8 cellular contexts compared by ENCODE assay signal in genomic region chr6:138944412-138944811, GRCh38. TPM values are rescaled to one million over a fixed set of nuclear protein-coding genes. Genes with fewer than 3 reads are reported as not detected.
DNase-seq lines count a peak whose midpoint lies in the region; ATAC-seq, FAIRE-seq and TF ChIP-seq lines count a peak whose summit lies in the region.
"Had no signal": no experiment of that assay in that cellular context is flagged by ENCODE, and none has a peak within 500 bp of the region (broad histone marks: within the 10 kb centered on the region; RNA-seq: fewer than 3 reads in every experiment).

No MANE protein-coding gene starts in this region.

- H3K4me3 Mint-ChIP-seq in naive thymus-derived CD4-positive, alpha-beta T cell = no peak overlapping the region

- no peak overlapping the region for H2AK5ac ChIP-seq in trophoblast cell (ENCODE audit: low read length)

- TF ChIP-seq POLR2A in GM12891 (IDR thresholded peaks at IDR 0.05; ENCODE audit: low read depth, low read length) = no peak

- H3K4ac ChIP-seq in trophoblast cell (ENCODE audit: low read depth, low read length) = no peak overlapping the region

- in situ Hi-C loops in astrocyte of the cerebellum (cut with HindIII; ENCODE audit: low sequenced_read_pairs) = no loop called here

- FAIRE-seq in GM12891 (lab: Jason Lieb, UNC) = no peak

- H2BK5ac ChIP-seq in trophoblast cell (ENCODE audit: low read depth, low read length, poor library complexity) = no peak overlapping the region

- H3K23ac ChIP-seq in trophoblast cell (ENCODE audit: low read length) = no peak overlapping the region

- H4K8ac ChIP-seq in trophoblast cell (ENCODE audit: low read depth, low read length) = no peak overlapping the region

- intact Hi-C loops in naive thymus-derived CD4-positive, alpha-beta T cell (cut with micrococcal nuclease) = no loop called here
- intact Hi-C loops in posterior vena cava (cut with DNase I) = no loop called here

- no peaks in the 10 kb centered on the region for H3K9me3 ChIP-seq in naive thymus-derived CD4-positive, alpha-beta T cell (ENCODE audit: control insufficient read depth in 2 of 3, low read length in 3 of 3)
- no peaks in the 10 kb centered on the region for H3K9me3 ChIP-seq in trophoblast cell (ENCODE audit: insufficient read depth, low read depth, low read length)

- POLR2A ChIA-PET in naive thymus-derived CD4-positive, alpha-beta T cell (lab: Charles Lee) = interaction anchor here (0.6 kb wide), 1 partner anchor 176 kb away, joined by 3 read pairs; no protein-coding TSS in a partner anchor

- no peak overlapping the region for H3K27ac Mint-ChIP-seq in naive thymus-derived CD4-positive, alpha-beta T cell

- CTCF ChIA-PET in naive thymus-derived CD4-positive, alpha-beta T cell (lab: Charles Lee) = no interaction called here

- H3K9me3 Mint-ChIP-seq in naive thymus-derived CD4-positive, alpha-beta T cell = peaks cover 0 to 4% (median 0%) of the 10 kb centered on the region in 11 donors

- TF ChIP-seq CTCF in astrocyte of the cerebellum (IDR thresholded peaks at IDR 0.05; ENCODE audit: low read depth, low read length, missing control alignments) = no peak

- H2BK120ac ChIP-seq in trophoblast cell (ENCODE audit: insufficient read depth, low read length, poor library complexity) = no peak overlapping the region

- no peaks in the 10 kb centered on the region for H3K79me2 ChIP-seq in trophoblast cell (ENCODE audit: control insufficient read depth, insufficient read depth, low read length, poor library complexity)

- peak; percentile 23 for DNase-seq in astrocyte of the cerebellum (ENCODE audit: low read depth)
- peak in 1 of 9 donors; percentile 35 for DNase-seq in naive thymus-derived CD4-positive, alpha-beta T cell
- no peak for DNase-seq in posterior vena cava (ENCODE audit: low spot score)
- no peak for DNase-seq in GM12891 (ENCODE audit: insufficient read length, low spot score)
- no peak for DNase-seq in trophoblast cell
- DNase-seq: NCI-H187 treated with DMSO at 0.1 percent for 48 hours had no signal

- no peak overlapping the region for H3K14ac ChIP-seq in trophoblast cell (ENCODE audit: low read length)

- peaks cover 9 to 10% of the 10 kb centered on the region in 2 donors for H3K4me1 ChIP-seq in naive thymus-derived CD4-positive, alpha-beta T cell (ENCODE audit: control insufficient read depth in 2 of 2, insufficient read depth in 2 of 2, low read length in 2 of 2)
- H3K4me1 ChIP-seq in trophoblast cell (ENCODE audit: control insufficient read depth in 1 of 2, insufficient read depth in 2 of 2, low read length in 2 of 2) = no peaks in the 10 kb centered on the region

- peaks cover 6 to 68% (median 49%) of the 10 kb centered on the region in 5 donors for H3K36me3 Mint-ChIP-seq in naive thymus-derived CD4-positive, alpha-beta T cell

- H3K27me3 Mint-ChIP-seq in naive thymus-derived CD4-positive, alpha-beta T cell = no peaks in the 10 kb centered on the region

- peaks cover 0 to 29% (median 7%) of the 10 kb centered on the region in 3 experiments for H3K36me3 ChIP-seq in naive thymus-derived CD4-positive, alpha-beta T cell (ENCODE audit: control insufficient read depth in 2 of 3, insufficient read depth in 3 of 3, low read length in 3 of 3)
- peaks cover 5 to 11% of the 10 kb centered on the region in 2 experiments for H3K36me3 ChIP-seq in trophoblast cell (ENCODE audit: control insufficient read depth in 1 of 2, insufficient read depth in 2 of 2, low read length in 2 of 2)

- H3K4me2 ChIP-seq in trophoblast cell (ENCODE audit: low read length) = no peak overlapping the region

- H3K18ac ChIP-seq in trophoblast cell (ENCODE audit: low read length) = no peak overlapping the region

- no peak overlapping the region for H4K12ac ChIP-seq in trophoblast cell (ENCODE audit: low read depth, low read length)

- H3K27me3 ChIP-seq in naive thymus-derived CD4-positive, alpha-beta T cell (ENCODE audit: control insufficient read depth in 2 of 2, insufficient read depth in 2 of 2, low read length in 2 of 2) = no peaks in the 10 kb centered on the region
- H3K27me3 ChIP-seq in trophoblast cell (ENCODE audit: insufficient read depth, low read length) = no peaks in the 10 kb centered on the region

- no peaks in the 10 kb centered on the region for H3K79me1 ChIP-seq in trophoblast cell (ENCODE audit: low read length)

- ATAC-seq in GM18511 (IDR thresholded peaks at IDR 0.05; ENCODE audit: unreplicated experiment) = peak; percentile 78
- ATAC-seq in HG03039 (IDR thresholded peaks at IDR 0.05; ENCODE audit: unreplicated experiment) = peak; percentile 75
- ATAC-seq in naive thymus-derived CD4-positive, alpha-beta T cell = peak; percentile 64

- H3K4me3 ChIP-seq in astrocyte of the cerebellum (ENCODE audit: low read depth, low read length) (no peak overlapping the region), trophoblast cell (ENCODE audit: low read depth, low read length) (no peak overlapping the region)
- no peak overlapping the region for H3K4me3 ChIP-seq in naive thymus-derived CD4-positive, alpha-beta T cell (ENCODE audit: low read length)

- no peak overlapping the region for H2AFZ ChIP-seq in trophoblast cell (ENCODE audit: insufficient read depth, low read length, poor library complexity)

- H3K27ac ChIP-seq in naive thymus-derived CD4-positive, alpha-beta T cell (ENCODE audit: low read depth, low read length) = no peak overlapping the region
- no peak overlapping the region for H3K27ac ChIP-seq in trophoblast cell (ENCODE audit: low read depth, low read length)

- no peak overlapping the region for H3K9ac ChIP-seq in trophoblast cell (ENCODE audit: low read length)

- no CpG with 5 or more reads among the region's 1 CpG for WGBS in trophoblast cell (ENCODE audit: extremely low coverage, insufficient coverage, insufficient read length)

- no peak overlapping the region for H2BK12ac ChIP-seq in trophoblast cell (ENCODE audit: low read length)

- H4K91ac ChIP-seq in trophoblast cell (ENCODE audit: low read depth, low read length) = no peak overlapping the region

- H3K4me1 Mint-ChIP-seq in naive thymus-derived CD4-positive, alpha-beta T cell = peaks cover 23 to 46% (median 32%) of the 10 kb centered on the region in 7 donors

TF ChIP-seq in GM12891, 5 proteins besides CTCF, POLR2A, EP300 and RAD21:
- no peak for TF ChIP-seq POU2F2 (IDR thresholded peaks at IDR 0.05; ENCODE audit: low read depth, low read length)
- no peak for TF ChIP-seq TAF1 (IDR thresholded peaks at IDR 0.05; ENCODE audit: low read depth, low read length)
- TF ChIP-seq PAX5 (IDR thresholded peaks at IDR 0.05; ENCODE audit: insufficient read depth, low read length, severe bottlenecking) = no peak
- no peak for TF ChIP-seq POLR2AphosphoS5 (IDR thresholded peaks at IDR 0.05; ENCODE audit: low read depth, low read length)
- TF ChIP-seq SPI1 (IDR thresholded peaks at IDR 0.05; ENCODE audit: low read depth, low read length) = no peak
TF ChIP-seq in GM12891: peak in this region for 0.

RNA-seq across cellular contexts. Expression of gene REPS1, which starts 43.6 kb away (rescaled TPM):
- total RNA-seq in naive thymus-derived CD4-positive, alpha-beta T cell = 10 to 100 TPM; 55.9 to 74.6 (median 69.7) TPM
- polyA plus RNA-seq in naive thymus-derived CD4-positive, alpha-beta T cell = 10 to 100 TPM; 24.7 to 48.2 TPM
- total RNA-seq in posterior vena cava = 10 to 100 TPM; 28.5 to 28.7 TPM
- 28.3 TPM for polyA plus RNA-seq in GM12891 (2012; ENCODE audit: low read depth, missing spikeins)
- 51.8 and 52.2 TPM in 2 replicates for polyA plus RNA-seq in trophoblast cell (2013)
